In the genomic region with DNA sequence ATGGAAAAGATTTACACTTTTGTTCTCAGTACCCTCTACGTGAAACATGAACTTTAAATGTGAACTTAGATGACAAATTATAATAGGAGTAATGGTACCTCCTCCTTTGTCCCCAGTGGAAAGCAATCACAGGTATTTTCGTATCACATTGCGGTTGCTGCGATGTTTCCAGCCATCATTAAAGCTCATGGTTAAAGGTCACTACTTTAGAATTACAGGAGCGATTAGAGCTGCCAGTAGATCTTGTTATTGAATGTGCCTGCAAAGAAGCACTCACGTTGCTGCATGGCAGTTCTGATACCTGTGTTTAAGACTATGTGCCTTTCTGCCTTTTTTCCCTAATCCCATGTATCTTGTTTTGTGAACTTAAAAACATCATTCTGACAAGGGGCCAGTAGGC, we compare ENCODE assay signal across 14 cellular contexts.
A peak's percentile ranks its signal among the peaks of the same experiment; 100 is the strongest.
DNase-seq lines count a peak whose midpoint lies in the region; ATAC-seq and TF ChIP-seq lines count a peak whose summit lies in the region.
"Had no signal": no experiment of that assay in that cellular context is flagged by ENCODE, and none has a peak within 500 bp of the region (broad histone marks: within the 10 kb centered on the region; RNA-seq: fewer than 3 reads in every experiment).

No MANE protein-coding gene starts in this region.

- no peaks in the 10 kb centered on the region for H3K9me3 Mint-ChIP-seq in progenitor cell of endocrine pancreas (ENCODE audit: low read depth)
- H3K9me3 Mint-ChIP-seq: CD14-positive monocyte, HFFc6 had no signal

- TF ChIP-seq CTCF in VCaP (conservative IDR thresholded peaks at IDR 0.05) = no peak
- TF ChIP-seq CTCF in progenitor cell of endocrine pancreas (IDR thresholded peaks at IDR 0.05; ENCODE audit: unreplicated experiment) = no peak

- no peak for ATAC-seq in HG02623 (IDR thresholded peaks at IDR 0.05; ENCODE audit: unreplicated experiment)
- ATAC-seq: A549 had no signal

- peak overlapping the region; percentile 63 for H3K27ac Mint-ChIP-seq in progenitor cell of endocrine pancreas
- H3K27ac Mint-ChIP-seq: HFFc6 had no signal

- no peak overlapping the region for H3K4me3 Mint-ChIP-seq in progenitor cell of endocrine pancreas (ENCODE audit: low read depth)
- H3K4me3 Mint-ChIP-seq: CD14-positive monocyte, HFFc6 had no signal

- peak overlapping the region; percentile 67; the same call in 1 of the 2 replicates for H3K27ac ChIP-seq in VCaP
- H3K27ac ChIP-seq: A549 had no signal

- peaks cover 23% of the 10 kb centered on the region for H3K4me1 Mint-ChIP-seq in progenitor cell of endocrine pancreas (ENCODE audit: low read depth)

- no peaks in the 10 kb centered on the region for H3K36me3 Mint-ChIP-seq in progenitor cell of endocrine pancreas (ENCODE audit: insufficient read depth)

- no peaks in the 10 kb centered on the region for H3K27me3 Mint-ChIP-seq in progenitor cell of endocrine pancreas

- DNase-seq in NCI-H2029 treated with DMSO at 0.1 percent for 48 hours (lab: John Stamatoyannopoulos, UW) (peak; percentile 35), NCI-H2029 (lab: John Stamatoyannopoulos, UW) (no peak), NCI-H2107 (lab: John Stamatoyannopoulos, UW) (peak; percentile 8), progenitor cell of endocrine pancreas (ENCODE audit: low spot score, unreplicated experiment) (no peak), cerebellar cortex (ENCODE audit: low spot score) (no peak), AML-193 (lab: John Stamatoyannopoulos, UW) (no peak)
- DNase-seq: Calu3, HFFc6, KBM-7, PC-3 had no signal

Comparison
In these comparisons a context has a peak if more than half of its experiments do, and no peak if none do; other contexts are left out.
1. DNase-seq: peak in NCI-H2029 treated with DMSO at 0.1 percent for 48 hours (single experiment) and NCI-H2107 (single experiment); none in NCI-H2029 (single experiment), progenitor cell of endocrine pancreas (single experiment), cerebellar cortex (single experiment) and AML-193 (0 of 2).